ENCODE assay signal across 1 cellular context in genomic region chr22:47047321-47048122, GRCh38.
TF ChIP-seq lines count a peak whose summit lies in the region.

No MANE protein-coding gene starts in this region.

TF ChIP-seq in HepG2, 621 proteins besides CTCF, POLR2A, EP300 and RAD21:
- TF ChIP-seq RARA (CRISPR knock-in tag; IDR thresholded peaks at IDR 0.05), result no peak
- TF ChIP-seq HHEX (CRISPR knock-in tag; IDR thresholded peaks at IDR 0.05), result no peak
- no peak for TF ChIP-seq PATZ1 (CRISPR knock-in tag; IDR thresholded peaks at IDR 0.05)
- no peak for TF ChIP-seq ZBTB1 (CRISPR knock-in tag; IDR thresholded peaks at IDR 0.05; ENCODE audit: borderline replicate concordance)
- TF ChIP-seq HNF1A (IDR thresholded peaks at IDR 0.05; ENCODE audit: low read depth), result no peak
- TF ChIP-seq HNF1A (CRISPR knock-in tag; IDR thresholded peaks at IDR 0.05; ENCODE audit: borderline replicate concordance), result no peak
- no peak for TF ChIP-seq MZF1 (CRISPR knock-in tag; IDR thresholded peaks at IDR 0.05; ENCODE audit: borderline replicate concordance)
- TF ChIP-seq ZFP82 (CRISPR knock-in tag; IDR thresholded peaks at IDR 0.05; ENCODE audit: borderline replicate concordance), result no peak
- TF ChIP-seq, protein P1, sequence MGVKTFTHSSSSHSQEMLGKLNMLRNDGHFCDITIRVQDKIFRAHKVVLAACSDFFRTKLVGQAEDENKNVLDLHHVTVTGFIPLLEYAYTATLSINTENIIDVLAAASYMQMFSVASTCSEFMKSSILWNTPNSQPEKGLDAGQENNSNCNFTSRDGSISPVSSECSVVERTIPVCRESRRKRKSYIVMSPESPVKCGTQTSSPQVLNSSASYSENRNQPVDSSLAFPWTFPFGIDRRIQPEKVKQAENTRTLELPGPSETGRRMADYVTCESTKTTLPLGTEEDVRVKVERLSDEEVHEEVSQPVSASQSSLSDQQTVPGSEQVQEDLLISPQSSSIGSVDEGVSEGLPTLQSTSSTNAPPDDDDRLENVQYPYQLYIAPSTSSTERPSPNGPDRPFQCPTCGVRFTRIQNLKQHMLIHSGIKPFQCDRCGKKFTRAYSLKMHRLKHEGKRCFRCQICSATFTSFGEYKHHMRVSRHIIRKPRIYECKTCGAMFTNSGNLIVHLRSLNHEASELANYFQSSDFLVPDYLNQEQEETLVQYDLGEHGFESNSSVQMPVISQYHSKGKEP (CRISPR knock-in tag; IDR thresholded peaks at IDR 0.05), result no peak
- TF ChIP-seq NFE2L1 (CRISPR knock-in tag; IDR thresholded peaks at IDR 0.05; ENCODE audit: borderline replicate concordance), result no peak
- TF ChIP-seq, protein P2, sequence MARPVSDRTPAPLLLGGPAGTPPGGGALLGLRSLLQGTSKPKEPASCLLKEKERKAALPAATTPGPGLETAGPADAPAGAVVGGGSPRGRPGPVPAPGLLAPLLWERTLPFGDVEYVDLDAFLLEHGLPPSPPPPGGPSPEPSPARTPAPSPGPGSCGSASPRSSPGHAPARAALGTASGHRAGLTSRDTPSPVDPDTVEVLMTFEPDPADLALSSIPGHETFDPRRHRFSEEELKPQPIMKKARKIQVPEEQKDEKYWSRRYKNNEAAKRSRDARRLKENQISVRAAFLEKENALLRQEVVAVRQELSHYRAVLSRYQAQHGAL (CRISPR knock-in tag; IDR thresholded peaks at IDR 0.05; ENCODE audit: not compliant biosample characterization), result no peak
- TF ChIP-seq, protein P3, sequence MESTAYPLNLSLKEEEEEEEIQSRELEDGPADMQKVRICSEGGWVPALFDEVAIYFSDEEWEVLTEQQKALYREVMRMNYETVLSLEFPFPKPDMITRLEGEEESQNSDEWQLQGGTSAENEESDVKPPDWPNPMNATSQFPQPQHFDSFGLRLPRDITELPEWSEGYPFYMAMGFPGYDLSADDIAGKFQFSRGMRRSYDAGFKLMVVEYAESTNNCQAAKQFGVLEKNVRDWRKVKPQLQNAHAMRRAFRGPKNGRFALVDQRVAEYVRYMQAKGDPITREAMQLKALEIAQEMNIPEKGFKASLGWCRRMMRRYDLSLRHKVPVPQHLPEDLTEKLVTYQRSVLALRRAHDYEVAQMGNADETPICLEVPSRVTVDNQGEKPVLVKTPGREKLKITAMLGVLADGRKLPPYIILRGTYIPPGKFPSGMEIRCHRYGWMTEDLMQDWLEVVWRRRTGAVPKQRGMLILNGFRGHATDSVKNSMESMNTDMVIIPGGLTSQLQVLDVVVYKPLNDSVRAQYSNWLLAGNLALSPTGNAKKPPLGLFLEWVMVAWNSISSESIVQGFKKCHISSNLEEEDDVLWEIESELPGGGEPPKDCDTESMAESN (CRISPR knock-in tag; conservative IDR thresholded peaks at IDR 0.05), result no peak
- TF ChIP-seq SRSF9 (IDR thresholded peaks at IDR 0.05; ENCODE audit: borderline replicate concordance, insufficient read depth, low read depth, low read length, poor library complexity, severe bottlenecking), result no peak
- TF ChIP-seq XRCC5 (optimal IDR thresholded peaks at IDR 0.05; ENCODE audit: low read length), result no peak
